In genomic region chr7:116711790-116712189, GRCh38 we compare ENCODE assay signal across 32 cellular contexts. TPM values are rescaled to one million over a fixed set of nuclear protein-coding genes. Genes with fewer than 3 reads are reported as not detected.
DNase-seq lines count a peak whose midpoint lies in the region; ATAC-seq and TF ChIP-seq lines count a peak whose summit lies in the region.
"Had no signal": no experiment of that assay in that cellular context is flagged by ENCODE, and none has a peak within 500 bp of the region (broad histone marks: within the 10 kb centered on the region; RNA-seq: fewer than 3 reads in every experiment).

No MANE protein-coding gene starts in this region.

- no peak overlapping the region for H2BK12ac ChIP-seq in neuronal stem cell (ENCODE audit: low read length)

- DNase-seq in NCI-H2081 (lab: John Stamatoyannopoulos, UW) (peak; percentile 26 to 64), NCI-H2081 treated with DMSO at 0.1 percent for 48 hours (lab: John Stamatoyannopoulos, UW) (no peak), Karpas-422 (no peak), epithelial cell of prostate (ENCODE audit: low read depth, low spot score) (no peak), neuronal stem cell (ENCODE audit: low spot score) (no peak), foreskin keratinocyte (no peak), activated T-cell treated with anti-CD3 and anti-CD28 coated beads for 4 hours (no peak), putamen (ENCODE audit: low spot score) (no peak)
- DNase-seq: activated CD4-positive, alpha-beta T cell treated with anti-CD3 and anti-CD28 coated beads for 4 hours; activated CD8-positive, alpha-beta T cell treated with anti-CD3 and anti-CD28 coated beads, Interleukin-2, amount 10 ng/mL, durations not matched to agents 7 days and 5 days; activated naive CD4-positive, alpha-beta T cell treated with anti-CD3 and anti-CD28 coated beads, Interleukin-2, amount 10 ng/mL, durations not matched to agents 7 days and 5 days; adrenal gland; AML-193; CD4-positive, alpha-beta T cell; cerebellar nuclear complex; dermis blood vessel endothelial cell; endodermal cell; HCEC 1CT; NCI-H1694 treated with DMSO at 0.1 percent for 48 hours; NCI-H2171 treated with DMSO at 0.1 percent for 48 hours; nephron progenitor cell; right cardiac atrium; spleen; stimulated activated CD4-positive, alpha-beta T cell treated with anti-CD3 and anti-CD28 coated beads, Interleukin-2, amount 100 ng/mL, for 24 hours; stimulated activated naive CD8-positive, alpha-beta T cell treated with anti-CD3 and anti-CD28 coated beads, Interleukin-15, Interleukin-2, amounts not matched to agents 100 U/mL and 50 U/mL, for 24 hours; T1000; uterus; WERI-Rb-1 had no signal

- no peak overlapping the region for H2BK15ac ChIP-seq in neuronal stem cell (ENCODE audit: low read length)

- no peak overlapping the region for H4K91ac ChIP-seq in neuronal stem cell (ENCODE audit: low read depth, low read length, poor library complexity)

- H3K36me3 ChIP-seq in Karpas-422 (ENCODE audit: insufficient read depth, low read length) (peaks cover 62% of the 10 kb centered on the region), neuronal stem cell (replicated peaks in 1 of 2; ENCODE audit: control insufficient read depth in 2 of 2, insufficient read depth in 2 of 2, low read length in 2 of 2) (no peaks in the 10 kb centered on the region)
- H3K36me3 ChIP-seq: adrenal gland, gastroesophageal sphincter, spleen, uterus, WERI-Rb-1 had no signal

- H3K27ac ChIP-seq in Karpas-422 (ENCODE audit: low read length) (peak overlapping the region; percentile 19; the same call in 1 of the 2 replicates), epithelial cell of prostate (peak overlapping the region; percentile 80), neuronal stem cell (replicated peaks; ENCODE audit: low read length) (no peak overlapping the region), foreskin keratinocyte (no peak overlapping the region)
- H3K27ac ChIP-seq: adrenal gland, gastroesophageal sphincter, hepatocyte, parathyroid adenoma, spleen, uterus, WERI-Rb-1 had no signal

- no peak for ATAC-seq in foreskin keratinocyte
- ATAC-seq: activated CD8-positive, alpha-beta T cell treated with anti-CD3 and anti-CD28 coated beads, Interleukin-2, amount 10 ng/mL, durations not matched to agents 7 days and 5 days; activated T-helper 17 cell treated with anti-CD3 and anti-CD28 coated beads, Interleukin-2, amount 50 U/mL, for 72 hours; gastroesophageal sphincter; right cardiac atrium; stimulated activated naive CD8-positive, alpha-beta T cell treated with anti-CD3 and anti-CD28 coated beads, Interleukin-15, Interleukin-2, amounts not matched to agents 100 U/mL and 50 U/mL, for 24 hours had no signal

- no peaks in the 10 kb centered on the region for H3K9me2 ChIP-seq in Karpas-422 (replicated peaks; ENCODE audit: insufficient read depth, low read length)

- H2BK120ac ChIP-seq in neuronal stem cell (ENCODE audit: low read depth, low read length): no peak overlapping the region

- H2AFZ ChIP-seq in Karpas-422 (ENCODE audit: low read length) (no peak overlapping the region), neuronal stem cell (ENCODE audit: low read length) (no peak overlapping the region)
- H2AFZ ChIP-seq: hepatocyte, parathyroid adenoma had no signal

- H2BK5ac ChIP-seq in neuronal stem cell (ENCODE audit: low read length): no peak overlapping the region

- H3K18ac ChIP-seq in neuronal stem cell (ENCODE audit: low read length): peak overlapping the region; percentile 7

- H2AK5ac ChIP-seq in neuronal stem cell (ENCODE audit: low read depth, low read length): no peak overlapping the region

- H3K23ac ChIP-seq in neuronal stem cell (ENCODE audit: low read depth, low read length, poor library complexity): no peak overlapping the region

- no peak overlapping the region for H3K9ac ChIP-seq in Karpas-422 (ENCODE audit: low read length)
- H3K9ac ChIP-seq in neuronal stem cell (ENCODE audit: low read depth, low read length, poor library complexity): no peak overlapping the region
- H3K9ac ChIP-seq: parathyroid adenoma had no signal

- no peak overlapping the region for H3K4ac ChIP-seq in neuronal stem cell (ENCODE audit: low read length)

- H3K27me3 ChIP-seq in Karpas-422 (ENCODE audit: low read length) (no peaks in the 10 kb centered on the region), neuronal stem cell (ENCODE audit: control insufficient read depth in 3 of 3, insufficient read depth in 3 of 3, low read depth in 1 of 3, low read length in 3 of 3) (no peaks in the 10 kb centered on the region), foreskin keratinocyte (no peaks in the 10 kb centered on the region)
- H3K27me3 ChIP-seq: adrenal gland, gastroesophageal sphincter, hepatocyte, uterus had no signal

- H3K9me3 ChIP-seq in Karpas-422 (ENCODE audit: low read length): no peaks in the 10 kb centered on the region
- peaks cover 0 to 4% of the 10 kb centered on the region in 2 donors for H3K9me3 ChIP-seq in neuronal stem cell (replicated peaks in 1 of 2; ENCODE audit: control insufficient read depth in 2 of 2, insufficient read depth in 1 of 2, low read depth in 1 of 2, low read length in 2 of 2)
- H3K9me3 ChIP-seq: adrenal gland, gastroesophageal sphincter, spleen, uterus had no signal

- WGBS in neuronal stem cell (ENCODE audit: extremely low coverage in 2 of 2, insufficient read length in 2 of 2, insufficient replicate concordance in 1 of 2), 2 donors: no CpG with 5 or more reads among the region's 4 CpGs

- TF ChIP-seq CTCF in foreskin keratinocyte (conservative IDR thresholded peaks at IDR 0.05): no peak

- peaks cover 99% of the 10 kb centered on the region for H3K79me2 ChIP-seq in Karpas-422 (ENCODE audit: low read length)
- H3K79me2 ChIP-seq: parathyroid adenoma had no signal

- H3K14ac ChIP-seq in neuronal stem cell (ENCODE audit: low read length): no peak overlapping the region

- peaks cover 50% of the 10 kb centered on the region for H3K4me1 ChIP-seq in Karpas-422 (ENCODE audit: low read length)
- H3K4me1 ChIP-seq in neuronal stem cell (ENCODE audit: control insufficient read depth in 2 of 2, insufficient read depth in 1 of 2, low read depth in 1 of 2, low read length in 2 of 2): peaks cover 0 to 2% of the 10 kb centered on the region in 2 donors
- H3K4me1 ChIP-seq in foreskin keratinocyte: peaks cover 54% of the 10 kb centered on the region
- H3K4me1 ChIP-seq: adrenal gland, parathyroid adenoma, spleen, uterus had no signal

- H4K20me1 ChIP-seq in Karpas-422 (ENCODE audit: insufficient read depth, low read depth, low read length): no peaks in the 10 kb centered on the region

- no peaks in the 10 kb centered on the region for H3K79me1 ChIP-seq in neuronal stem cell (ENCODE audit: low read depth, low read length)

- no peak overlapping the region for H4K8ac ChIP-seq in neuronal stem cell (ENCODE audit: low read depth, low read length)

- no peak overlapping the region for H3K4me3 ChIP-seq in Karpas-422 (ENCODE audit: low read length)
- H3K4me3 ChIP-seq in neuronal stem cell (ENCODE audit: low read length in 2 of 2): no peak overlapping the region
- H3K4me3 ChIP-seq: adrenal gland, gastroesophageal sphincter, hepatocyte, spleen, uterus had no signal

- no peak overlapping the region for H3K4me2 ChIP-seq in Karpas-422 (ENCODE audit: low read depth, low read length, poor library complexity, severe bottlenecking)
- H3K4me2 ChIP-seq in neuronal stem cell (ENCODE audit: insufficient read depth, low read length, poor library complexity, severe bottlenecking): no peak overlapping the region

RNA-seq across cellular contexts. Expression of gene MET, which starts 39.8 kb away (rescaled TPM):
- total RNA-seq in Karpas-422 (2014; rRNA removed; shearing (Covaris generic); ENCODE audit: low replicate concordance): 118 and 158 TPM in 2 replicates
- polyA plus RNA-seq in neuronal stem cell (2013, experiment 1 of 2): 1.2 TPM
- 0.72 TPM for polyA plus RNA-seq in neuronal stem cell (2013, experiment 2 of 2)
- 147 and 157 TPM in 2 replicates for total RNA-seq in foreskin keratinocyte
- polyA plus RNA-seq in foreskin keratinocyte: 26.7 and 30.7 TPM in 2 replicates
- total RNA-seq: activated CD8-positive, alpha-beta T cell treated with anti-CD3 and anti-CD28 coated beads, Interleukin-2, amount 10 ng/mL, durations not matched to agents 7 days and 5 days had no signal

Comparison
In these comparisons a context has a peak if more than half of its experiments do, and no peak if none do; other contexts are left out.
1. DNase-seq: peak in NCI-H2081 (2 of 2); none in NCI-H2081 treated with DMSO at 0.1 percent for 48 hours (single experiment), Karpas-422 (single experiment), epithelial cell of prostate (single experiment), neuronal stem cell (single experiment), foreskin keratinocyte (0 of 2), activated T-cell treated with anti-CD3 and anti-CD28 coated beads for 4 hours (single experiment) and putamen (single experiment).
2. H3K27ac ChIP-seq: peak in Karpas-422 (single experiment) and epithelial cell of prostate (single experiment); none in neuronal stem cell (single experiment) and foreskin keratinocyte (single experiment).